Comparison of ENCODE assay signal across 21 cellular contexts in the genomic region with DNA sequence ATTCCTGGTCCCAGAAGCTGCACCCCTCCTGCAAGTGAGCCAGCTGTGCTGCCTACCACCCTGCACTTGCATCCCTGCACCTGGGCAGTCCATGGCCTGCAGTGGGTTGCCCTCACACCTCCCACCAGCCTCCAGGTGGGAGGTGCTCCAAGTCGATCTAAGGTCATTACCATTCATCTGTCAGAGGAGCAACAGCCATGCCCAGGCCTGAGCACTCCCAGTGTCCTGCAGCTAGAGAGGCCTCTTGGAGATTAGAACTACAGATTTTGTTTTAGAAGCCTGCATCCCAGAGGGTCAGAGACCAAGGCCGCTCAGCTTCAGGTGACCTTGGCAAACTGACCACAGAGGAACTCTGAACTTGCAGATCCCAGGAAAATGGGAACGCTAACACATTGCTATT. TPM values are rescaled to one million over a fixed set of nuclear protein-coding genes. Genes with fewer than 3 reads are reported as not detected.
DNase-seq lines count a peak whose midpoint lies in the region; ATAC-seq and TF ChIP-seq lines count a peak whose summit lies in the region.
"Had no signal": no experiment of that assay in that cellular context is flagged by ENCODE, and none has a peak within 500 bp of the region (broad histone marks: within the 10 kb centered on the region; RNA-seq: fewer than 3 reads in every experiment).

No MANE protein-coding gene starts in this region.

- no peak overlapping the region for H3K23ac ChIP-seq in neuronal stem cell (ENCODE audit: low read depth, low read length, poor library complexity)

- no peaks in the 10 kb centered on the region for H3K36me3 ChIP-seq in GM23338 (ENCODE audit: insufficient read depth)
- H3K36me3 ChIP-seq in HUES64 (ENCODE audit: insufficient read depth, low read length) = no peaks in the 10 kb centered on the region
- no peaks in the 10 kb centered on the region for H3K36me3 ChIP-seq in iPS-18a (ENCODE audit: control insufficient read depth, low read depth, low read length)
- no peaks in the 10 kb centered on the region for H3K36me3 ChIP-seq in neuronal stem cell (replicated peaks in 1 of 2; ENCODE audit: control insufficient read depth in 2 of 2, insufficient read depth in 2 of 2, low read length in 2 of 2)
- H3K36me3 ChIP-seq: BLaER1 treated with 17β-estradiol and CSF1 and Interleukin-3, amounts not matched to agents 10 nM and 100 nM; MG63 had no signal

- DNase-seq in GM23338 (ENCODE audit: low spot score) = no peak
- DNase-seq in neuronal stem cell (ENCODE audit: low spot score) = no peak
- no peak for DNase-seq in mesenteric fat pad (ENCODE audit: low spot score)
- DNase-seq in stimulated activated CD4-positive, alpha-beta T cell treated with anti-CD3 and anti-CD28 coated beads, Interleukin-4, amount 100 ng/mL, for 4 hours = no peak
- DNase-seq in activated CD8-positive, alpha-beta memory T cell treated with anti-CD3 and anti-CD28 coated beads, Interleukin-2, amount 10 ng/mL, durations not matched to agents 7 days and 5 days = no peak
- DNase-seq: CD8-positive, alpha-beta memory T cell; DND-41; MG63; NCI-H1092; NCI-H146; NCI-H2081; NCI-H510A; NCI-H774; PC-3 had no signal

- no peak overlapping the region for H3K18ac ChIP-seq in neuronal stem cell (ENCODE audit: low read length)

- no peaks in the 10 kb centered on the region for H3K9me2 ChIP-seq in GM23338 (ENCODE audit: insufficient read depth)

- H3K9me3 Mint-ChIP-seq in GM23338 = no peaks in the 10 kb centered on the region
- H3K9me3 Mint-ChIP-seq in activated CD8-positive, alpha-beta memory T cell treated with anti-CD3 and anti-CD28 coated beads, Interleukin-2, amount 10 ng/mL, durations not matched to agents 7 days and 5 days (ENCODE audit: low read depth) = no peaks in the 10 kb centered on the region
- H3K9me3 Mint-ChIP-seq: CD8-positive, alpha-beta memory T cell had no signal

- WGBS in HUES64 = 56% methylated on average over 3 of the region's 3 CpGs
- no CpG with 5 or more reads among the region's 3 CpGs for WGBS in neuronal stem cell (ENCODE audit: extremely low coverage in 2 of 2, insufficient read length in 2 of 2, insufficient replicate concordance in 1 of 2), 2 donors

- H3K27me3 ChIP-seq in GM23338 (ENCODE audit: insufficient read depth) = no peaks in the 10 kb centered on the region
- H3K27me3 ChIP-seq in HUES64 (ENCODE audit: insufficient read depth, low read length) = no peaks in the 10 kb centered on the region
- H3K27me3 ChIP-seq in iPS-18a (ENCODE audit: control insufficient read depth, insufficient read depth, low read length) = no peaks in the 10 kb centered on the region
- H3K27me3 ChIP-seq in neuronal stem cell (ENCODE audit: control insufficient read depth in 3 of 3, insufficient read depth in 3 of 3, low read depth in 1 of 3, low read length in 3 of 3) = peaks cover 0 to 27% (median 0%) of the 10 kb centered on the region in 3 experiments
- H3K27me3 ChIP-seq: BLaER1 treated with 17β-estradiol and CSF1 and Interleukin-3, amounts not matched to agents 10 nM and 100 nM; MG63 had no signal

- H3K4me3 ChIP-seq in GM23338 (0 out of 2 replicates have a peak overlapping the region, but pooled peaks have one; percentile 33), HUES64 (ENCODE audit: low read length) (no peak overlapping the region), iPS-18a (ENCODE audit: low read length) (peak overlapping the region; percentile 8), neuronal stem cell (ENCODE audit: low read length in 2 of 2) (no peak overlapping the region)
- H3K4me3 ChIP-seq: BLaER1 treated with 17β-estradiol and CSF1 and Interleukin-3, amounts not matched to agents 10 nM and 100 nM; GM12878; MG63 had no signal

- no peak overlapping the region for H3K9ac ChIP-seq in HUES64 (ENCODE audit: low read depth, low read length)
- no peak overlapping the region for H3K9ac ChIP-seq in iPS-18a (ENCODE audit: low read length)
- no peak overlapping the region for H3K9ac ChIP-seq in neuronal stem cell (ENCODE audit: low read depth, low read length, poor library complexity)
- H3K9ac ChIP-seq: BLaER1 treated with 17β-estradiol and CSF1 and Interleukin-3, amounts not matched to agents 10 nM and 100 nM; KMS-11 had no signal

- H3K14ac ChIP-seq in neuronal stem cell (ENCODE audit: low read length) = peak overlapping the region; percentile 48

- ATAC-seq in GM23338 (peak; percentile 37), HG02798 (IDR thresholded peaks at IDR 0.05; ENCODE audit: poor library complexity, unreplicated experiment) (no peak)
- ATAC-seq in activated CD8-positive, alpha-beta memory T cell treated with anti-CD3 and anti-CD28 coated beads, Interleukin-2, amount 10 ng/mL, durations not matched to agents 7 days and 5 days = no peak
- ATAC-seq: GM12878, HCT116, PC-3 had no signal

- H3K27ac ChIP-seq in GM23338 (ENCODE audit: low read depth) (0 out of 2 replicates have a peak overlapping the region, but pooled peaks have one; percentile 69), HUES64 (ENCODE audit: low read depth, low read length) (peak overlapping the region; percentile 31), iPS-18a (ENCODE audit: low read length) (peak overlapping the region; percentile 52), neuronal stem cell (replicated peaks; ENCODE audit: low read length) (no peak overlapping the region)
- H3K27ac ChIP-seq: BLaER1 treated with 17β-estradiol and CSF1 and Interleukin-3, amounts not matched to agents 10 nM and 100 nM; KMS-11 had no signal

- CTCF ChIA-PET in activated CD8-positive, alpha-beta memory T cell treated with anti-CD3 and anti-CD28 coated beads, Interleukin-2, amount 10 ng/mL, durations not matched to agents 7 days and 5 days (lab: Charles Lee) = interaction anchor here (1.0 kb wide), 1 partner anchor 498 kb away, joined by 3 read pairs; a partner anchor contains a TSS

- H2BK120ac ChIP-seq in neuronal stem cell (ENCODE audit: low read depth, low read length) = no peak overlapping the region

- H3K4me2 ChIP-seq in GM23338 (peak overlapping the region; percentile 60), neuronal stem cell (ENCODE audit: insufficient read depth, low read length, poor library complexity, severe bottlenecking) (no peak overlapping the region)
- H3K4me2 ChIP-seq: BLaER1 treated with 17β-estradiol and CSF1 and Interleukin-3, amounts not matched to agents 10 nM and 100 nM; KMS-11 had no signal

- H3K4me1 ChIP-seq in GM23338 (ENCODE audit: insufficient read depth) (peaks cover 17% of the 10 kb centered on the region), HUES64 (ENCODE audit: insufficient read depth, low read length) (peaks cover 18% of the 10 kb centered on the region), iPS-18a (ENCODE audit: control insufficient read depth, low read depth, low read length) (peaks cover 21% of the 10 kb centered on the region), neuronal stem cell (ENCODE audit: control insufficient read depth in 2 of 2, insufficient read depth in 1 of 2, low read depth in 1 of 2, low read length in 2 of 2) (peaks cover 0 to 13% of the 10 kb centered on the region in 2 donors)

- H3K79me1 ChIP-seq in neuronal stem cell (ENCODE audit: low read depth, low read length) = no peaks in the 10 kb centered on the region

- no peak overlapping the region for H2AK5ac ChIP-seq in neuronal stem cell (ENCODE audit: low read depth, low read length)

- TF ChIP-seq CTCF in GM23338 (conservative IDR thresholded peaks at IDR 0.05; ENCODE audit: low read depth in 2 of 2) = no peak

- H3K4me1 Mint-ChIP-seq in GM23338 = peaks cover 38% of the 10 kb centered on the region
- H3K4me1 Mint-ChIP-seq in activated CD8-positive, alpha-beta memory T cell treated with anti-CD3 and anti-CD28 coated beads, Interleukin-2, amount 10 ng/mL, durations not matched to agents 7 days and 5 days = peaks cover 13% of the 10 kb centered on the region

- no peak overlapping the region for H4K91ac ChIP-seq in neuronal stem cell (ENCODE audit: low read depth, low read length, poor library complexity)

- H3K36me3 Mint-ChIP-seq in GM23338 (ENCODE audit: low read depth) = no peaks in the 10 kb centered on the region
- no peaks in the 10 kb centered on the region for H3K36me3 Mint-ChIP-seq in activated CD8-positive, alpha-beta memory T cell treated with anti-CD3 and anti-CD28 coated beads, Interleukin-2, amount 10 ng/mL, durations not matched to agents 7 days and 5 days
- H3K36me3 Mint-ChIP-seq: CD8-positive, alpha-beta memory T cell had no signal

- H4K8ac ChIP-seq in neuronal stem cell (ENCODE audit: low read depth, low read length) = no peak overlapping the region

- no peak overlapping the region for H2BK5ac ChIP-seq in neuronal stem cell (ENCODE audit: low read length)

- H2BK15ac ChIP-seq in neuronal stem cell (ENCODE audit: low read length) = no peak overlapping the region

- H2AFZ ChIP-seq in GM23338 (peak overlapping the region; percentile 85), neuronal stem cell (ENCODE audit: low read length) (no peak overlapping the region)

- no peak overlapping the region for H3K4me3 Mint-ChIP-seq in GM23338
- no peak overlapping the region for H3K4me3 Mint-ChIP-seq in activated CD8-positive, alpha-beta memory T cell treated with anti-CD3 and anti-CD28 coated beads, Interleukin-2, amount 10 ng/mL, durations not matched to agents 7 days and 5 days

- no peaks in the 10 kb centered on the region for H3K79me2 ChIP-seq in GM23338 (replicated peaks; ENCODE audit: insufficient read depth)

- no peaks in the 10 kb centered on the region for H3K9me3 ChIP-seq in HUES64 (ENCODE audit: insufficient read depth, low read depth, low read length)
- no peaks in the 10 kb centered on the region for H3K9me3 ChIP-seq in iPS-18a (ENCODE audit: control insufficient read depth, low read depth, low read length)
- no peaks in the 10 kb centered on the region for H3K9me3 ChIP-seq in neuronal stem cell (replicated peaks in 1 of 2; ENCODE audit: control insufficient read depth in 2 of 2, insufficient read depth in 1 of 2, low read depth in 1 of 2, low read length in 2 of 2)
- H3K9me3 ChIP-seq: BLaER1 treated with 17β-estradiol and CSF1 and Interleukin-3, amounts not matched to agents 10 nM and 100 nM; MG63 had no signal

- H3K27me3 Mint-ChIP-seq in GM23338 (ENCODE audit: insufficient read depth, low read depth, poor library complexity) = peaks cover 8% of the 10 kb centered on the region
- no peaks in the 10 kb centered on the region for H3K27me3 Mint-ChIP-seq in activated CD8-positive, alpha-beta memory T cell treated with anti-CD3 and anti-CD28 coated beads, Interleukin-2, amount 10 ng/mL, durations not matched to agents 7 days and 5 days

- no peak overlapping the region for H3K4ac ChIP-seq in neuronal stem cell (ENCODE audit: low read length)

- peak overlapping the region; percentile 66 for H3K27ac Mint-ChIP-seq in GM23338
- no peak overlapping the region for H3K27ac Mint-ChIP-seq in activated CD8-positive, alpha-beta memory T cell treated with anti-CD3 and anti-CD28 coated beads, Interleukin-2, amount 10 ng/mL, durations not matched to agents 7 days and 5 days

- no peak overlapping the region for H2BK12ac ChIP-seq in neuronal stem cell (ENCODE audit: low read length)

- no peaks in the 10 kb centered on the region for H4K20me1 ChIP-seq in GM23338 (replicated peaks; ENCODE audit: insufficient read depth)
- H4K20me1 ChIP-seq: BLaER1 treated with 17β-estradiol and CSF1 and Interleukin-3, amounts not matched to agents 10 nM and 100 nM had no signal

- no peaks in the 10 kb centered on the region for H3F3A ChIP-seq in GM23338 (replicated peaks; ENCODE audit: low read depth)

RNA-seq across cellular contexts. Expression of a gene that starts 9.0 kb away (rescaled TPM):
- total RNA-seq in GM23338 (2014; rRNA removed; shearing (Covaris generic)) = 43.5 and 45.1 TPM in 2 replicates
- 5.7 and 6.5 TPM in 2 replicates for polyA plus RNA-seq in GM23338 (2016; fragmentation: Nextera tagmentation; extraction: Ambion mirVana)
- 13.1 TPM for polyA plus RNA-seq in HUES64 (2013, experiment 1 of 2)
- 13.1 TPM for polyA plus RNA-seq in HUES64 (2013, experiment 2 of 2)
- 9.3 TPM for polyA plus RNA-seq in neuronal stem cell (2013, experiment 1 of 2)
- polyA plus RNA-seq in neuronal stem cell (2013, experiment 2 of 2) = 9.8 TPM
- 29.4 TPM for total RNA-seq in mesenteric fat pad
- total RNA-seq in activated CD8-positive, alpha-beta memory T cell treated with anti-CD3 and anti-CD28 coated beads, Interleukin-2, amount 10 ng/mL, durations not matched to agents 7 days and 5 days = 10 to 100 TPM; 21.5 to 22.7 TPM

RNA-seq across cellular contexts. Expression of a gene that starts 32.9 kb away (rescaled TPM):
- not detected in 2 replicates for total RNA-seq in GM23338 (2014; rRNA removed; shearing (Covaris generic))
- polyA plus RNA-seq in GM23338 (2016; fragmentation: Nextera tagmentation; extraction: Ambion mirVana) = not detected in 2 replicates
- not detected for polyA plus RNA-seq in HUES64 (2013, experiment 1 of 2)
- not detected for polyA plus RNA-seq in HUES64 (2013, experiment 2 of 2)
- polyA plus RNA-seq in neuronal stem cell (2013, experiment 1 of 2) = not detected
- 0.03 TPM for polyA plus RNA-seq in neuronal stem cell (2013, experiment 2 of 2)
- not detected for total RNA-seq in mesenteric fat pad
- not detected for total RNA-seq in activated CD8-positive, alpha-beta memory T cell treated with anti-CD3 and anti-CD28 coated beads, Interleukin-2, amount 10 ng/mL, durations not matched to agents 7 days and 5 days
- total RNA-seq: CD8-positive, alpha-beta memory T cell; GM12878; PC-3 had no signal
- polyA plus RNA-seq: CD8-positive, alpha-beta memory T cell had no signal

RNA-seq across cellular contexts. Expression of a gene that starts 39.3 kb away (rescaled TPM):
- total RNA-seq in GM23338 (2014; rRNA removed; shearing (Covaris generic)) = 8.4 TPM in 2 replicates
- polyA plus RNA-seq in GM23338 (2016; fragmentation: Nextera tagmentation; extraction: Ambion mirVana) = 3.7 and 4.0 TPM in 2 replicates
- polyA plus RNA-seq in HUES64 (2013, experiment 1 of 2) = 1.4 TPM
- 1.8 TPM for polyA plus RNA-seq in HUES64 (2013, experiment 2 of 2)
- polyA plus RNA-seq in neuronal stem cell (2013, experiment 1 of 2) = 1.4 TPM
- polyA plus RNA-seq in neuronal stem cell (2013, experiment 2 of 2) = 1.6 TPM
- 2.3 TPM for total RNA-seq in mesenteric fat pad
- not detected for total RNA-seq in activated CD8-positive, alpha-beta memory T cell treated with anti-CD3 and anti-CD28 coated beads, Interleukin-2, amount 10 ng/mL, durations not matched to agents 7 days and 5 days
- total RNA-seq: GM12878, PC-3 had no signal
- polyA plus RNA-seq: CD8-positive, alpha-beta memory T cell; GM12878 had no signal

Comparison
In these comparisons a context has a peak if more than half of its experiments do, and no peak if none do; other contexts are left out.
1. H3K4me3 ChIP-seq: peak in GM23338 (single experiment) and iPS-18a (single experiment); none in HUES64 (single experiment) and neuronal stem cell (0 of 2).